Comparison of ENCODE assay signal across 9 cellular contexts in genomic region chr6:154447929-154448328, GRCh38.
DNase-seq lines count a peak whose midpoint lies in the region; ATAC-seq, FAIRE-seq and TF ChIP-seq lines count a peak whose summit lies in the region.
"Had no signal": no experiment of that assay in that cellular context is flagged by ENCODE, and none has a peak within 500 bp of the region (broad histone marks: within the 10 kb centered on the region; RNA-seq: fewer than 3 reads in every experiment).

No MANE protein-coding gene starts in this region.

- TF ChIP-seq EP300 in HepG2 (IDR thresholded peaks at IDR 0.05; ENCODE audit: low read depth in 2 of 2, low read length in 2 of 2), result no peak
- TF ChIP-seq EP300 in HepG2 (CRISPR knock-in tag; IDR thresholded peaks at IDR 0.05; ENCODE audit: borderline replicate concordance), result no peak
- peak; percentile 33 to 88; a peak in 2 of 4 replicates for TF ChIP-seq EP300 in SK-N-SH (IDR thresholded peaks at IDR 0.05; ENCODE audit: borderline replicate concordance in 1 of 2, low read depth in 1 of 2, low read length in 1 of 2)

- TF ChIP-seq POLR2A in right lobe of liver (IDR thresholded peaks at IDR 0.05) (no peak), HepG2 (IDR thresholded peaks at IDR 0.05; ENCODE audit: insufficient read depth in 1 of 2, low read depth in 2 of 2, low read length in 2 of 2) (no peak)

- H3K4me2 ChIP-seq in HepG2 (ENCODE audit: low read depth, low read length) (no peak overlapping the region), SK-N-SH (peak overlapping the region; percentile 54), hepatocyte (peak overlapping the region; percentile 42)

- CTCF ChIA-PET in HepG2 (lab: Yijun Ruan, JAX; ENCODE audit: low intra/inter-chr PET ratio, low total read pairs) (no interaction called here), SK-N-SH (lab: Yijun Ruan, JAX) (interaction anchor here (1.0 to 4.0 kb wide), 9 partner anchors 10 to 227 kb away, joined by 3 to 27 read pairs (median 5); partner anchors contain the start of gene CNKSR3)

- TF ChIP-seq RAD21 in HepG2 (CRISPR knock-in tag; IDR thresholded peaks at IDR 0.05) (no peak), SK-N-SH (IDR thresholded peaks at IDR 0.05; ENCODE audit: low read length) (peak; percentile 32; the same call in 1 of the 2 replicates)

- H3K79me2 ChIP-seq in HepG2 (ENCODE audit: insufficient read depth, low read length) (peaks cover 46% of the 10 kb centered on the region), SK-N-SH (ENCODE audit: insufficient read depth) (peaks cover 3% of the 10 kb centered on the region; the same call in 1 of the 2 replicates), hepatocyte (peaks cover 70% of the 10 kb centered on the region)

- H3K36me3 ChIP-seq in right lobe of liver (peaks cover 0 to 10% (median 0%) of the 10 kb centered on the region in 4 donors), HepG2 (replicated peaks in 1 of 2; ENCODE audit: control insufficient read depth in 1 of 2, insufficient read depth in 2 of 2, low read length in 2 of 2) (peaks cover 10 to 36% of the 10 kb centered on the region in 2 experiments), SK-N-SH (replicated peaks in 1 of 2; ENCODE audit: control insufficient read depth in 1 of 2, insufficient read depth in 2 of 2, low read length in 1 of 2) (no peaks in the 10 kb centered on the region), hepatocyte (replicated peaks; ENCODE audit: insufficient read depth, low read depth) (no peaks in the 10 kb centered on the region)

- H3K9me2 ChIP-seq in SK-N-SH, result no peaks in the 10 kb centered on the region
- H3K9me2 ChIP-seq in hepatocyte (replicated peaks; ENCODE audit: insufficient read depth), result no peaks in the 10 kb centered on the region

- H3K27ac ChIP-seq in right lobe of liver (no peak overlapping the region), HepG2 (ENCODE audit: extremely low read length, insufficient read depth, low read length) (no peak overlapping the region), SK-N-SH (ENCODE audit: low read depth in 2 of 2, low read length in 1 of 2) (peak overlapping the region; percentile 89 to 99), hepatocyte (peak overlapping the region; percentile 36)

- ATAC-seq in right lobe of liver (peak in 3 of 4 donors; percentile 16 to 46 (median 18)), HepG2 (no peak), HG02642 (IDR thresholded peaks at IDR 0.05; ENCODE audit: poor library complexity, unreplicated experiment) (no peak)

- WGBS in right lobe of liver (ENCODE audit: insufficient coverage, low coverage, low lambda C conversion rate, missing lambda C conversion rate), result 49% methylated on average over 2 of the region's 2 CpGs
- 97% methylated on average over 2 of the region's 2 CpGs for WGBS in HepG2 (ENCODE audit: low lambda C conversion rate)
- WGBS in SK-N-SH (ENCODE audit: low lambda C conversion rate), result 22% methylated on average over 2 of the region's 2 CpGs
- WGBS in hepatocyte (ENCODE audit: low lambda C conversion rate, missing lambda C conversion rate), result 67% methylated on average over 2 of the region's 2 CpGs

- FAIRE-seq in HepG2 (lab: Jason Lieb, UNC), result no peak

- H3K27me3 ChIP-seq in right lobe of liver (no peaks in the 10 kb centered on the region), HepG2 (ENCODE audit: control insufficient read depth in 1 of 2, insufficient read depth in 2 of 2, low read length in 2 of 2) (no peaks in the 10 kb centered on the region), SK-N-SH (ENCODE audit: insufficient read depth) (no peaks in the 10 kb centered on the region), hepatocyte (no peaks in the 10 kb centered on the region)

- TF ChIP-seq CTCF in right lobe of liver (IDR thresholded peaks at IDR 0.05) (no peak), HepG2 (CRISPR knock-in tag; IDR thresholded peaks at IDR 0.05) (no peak), SK-N-SH (IDR thresholded peaks at IDR 0.05) (no peak), hepatocyte (IDR thresholded peaks at IDR 0.05; ENCODE audit: poor library complexity) (no peak)

- DNase-seq in right lobe of liver, result no peak
- no peak for DNase-seq in HepG2 (ENCODE audit: low spot score)
- peak; percentile 77 for DNase-seq in SK-N-SH
- DNase-seq in hepatocyte (ENCODE audit: low spot score), result peak; percentile 32
- no peak for DNase-seq in central memory CD4-positive, alpha-beta T cell
- no peak for DNase-seq in COR-L47 (lab: John Stamatoyannopoulos, UW)
- no peak for DNase-seq in NOMO-1 treated with DMSO at 0.1 percent for 48 hours (lab: John Stamatoyannopoulos, UW; ENCODE audit: unreplicated experiment)
- DNase-seq: cortex of kidney had no signal

- H2AFZ ChIP-seq in HepG2 (ENCODE audit: low read length) (no peak overlapping the region), SK-N-SH (ENCODE audit: low read depth) (peak overlapping the region; percentile 78), hepatocyte (no peak overlapping the region)

- H3K4me1 ChIP-seq in right lobe of liver, result peaks cover 0 to 27% (median 12%) of the 10 kb centered on the region in 4 donors
- H3K4me1 ChIP-seq in HepG2 (ENCODE audit: insufficient read depth, low read length), result peaks cover 11% of the 10 kb centered on the region
- peaks cover 23 to 41% of the 10 kb centered on the region in 2 experiments; a peak in 3 of 4 replicates for H3K4me1 ChIP-seq in SK-N-SH (ENCODE audit: control insufficient read depth in 1 of 2, insufficient read depth in 2 of 2, low read depth in 1 of 2, low read length in 1 of 2)
- H3K4me1 ChIP-seq in hepatocyte (ENCODE audit: insufficient read depth), result peaks cover 11% of the 10 kb centered on the region

- peaks cover 16% of the 10 kb centered on the region for H3F3A ChIP-seq in SK-N-SH (replicated peaks; ENCODE audit: insufficient read depth)

- H3K4me3 ChIP-seq in right lobe of liver (no peak overlapping the region), HepG2 (replicated peaks in 1 of 3; ENCODE audit: insufficient read depth in 1 of 3, low read depth in 2 of 3, low read length in 3 of 3) (no peak overlapping the region), SK-N-SH (ENCODE audit: low read depth in 2 of 2, low read length in 1 of 2) (peak overlapping the region; percentile 18 to 33; a peak in 3 of 4 replicates), hepatocyte (no peak overlapping the region)

- no peaks in the 10 kb centered on the region for H4K20me1 ChIP-seq in HepG2 (ENCODE audit: insufficient read depth, low read length)
- H4K20me1 ChIP-seq in SK-N-SH (ENCODE audit: insufficient read depth), result no peaks in the 10 kb centered on the region
- peaks cover 5% of the 10 kb centered on the region for H4K20me1 ChIP-seq in hepatocyte (ENCODE audit: insufficient read depth, poor library complexity, severe bottlenecking)

- intact Hi-C loops in right lobe of liver (cut with DNase I), result no loop called here
- intact Hi-C loops in HepG2 (cut with micrococcal nuclease; ENCODE audit: unreplicated experiment), result no loop called here

- POLR2A ChIA-PET in HepG2 (lab: Yijun Ruan, JAX), result interaction anchor here (1.6 kb wide), 1 partner anchor 12 kb away, joined by 4 read pairs; no protein-coding TSS in a partner anchor
- POLR2A ChIA-PET in SK-N-SH (lab: Yijun Ruan, JAX), result interaction anchor here (0.7 to 2.1 kb wide), 9 partner anchors 8 to 63 kb away, joined by 3 to 7 read pairs (median 3); partner anchors contain the start of gene CNKSR3

- no peaks in the 10 kb centered on the region for H3K9me3 ChIP-seq in right lobe of liver
- no peaks in the 10 kb centered on the region for H3K9me3 ChIP-seq in HepG2 (ENCODE audit: low read length)
- no peaks in the 10 kb centered on the region for H3K9me3 ChIP-seq in SK-N-SH
- no peaks in the 10 kb centered on the region for H3K9me3 ChIP-seq in hepatocyte (ENCODE audit: low read depth)

- BruUV-seq in HepG2 (replicated peaks; lab: Mats Ljungman, UMichigan), result no TSS peak

- in situ Hi-C loops in HepG2 (cut with HindIII; ENCODE audit: extremely low pct_ligation_motif_present, low pct_unique_long_range_greater_than_20kb), result no loop called here

- H3K9ac ChIP-seq in HepG2 (ENCODE audit: insufficient read depth, low read depth, low read length), result no peak overlapping the region
- peak overlapping the region; percentile 58; the same call in 1 of the 2 replicates for H3K9ac ChIP-seq in SK-N-SH

TF ChIP-seq in HepG2, 621 proteins besides CTCF, POLR2A, EP300 and RAD21 (continues in another document):
- TF ChIP-seq NONO (IDR thresholded peaks at IDR 0.05) (no peak), NONO (CRISPR knock-in tag; conservative IDR thresholded peaks at IDR 0.05) (no peak), MXD4 (CRISPR knock-in tag; IDR thresholded peaks at IDR 0.05) (no peak), U2AF1 (optimal IDR thresholded peaks at IDR 0.05; ENCODE audit: low read depth, low read length) (no peak)

TF ChIP-seq in SK-N-SH, 30 proteins besides CTCF, POLR2A, EP300 and RAD21 (continues in another document):
- no peak for TF ChIP-seq MXI1 (IDR thresholded peaks at IDR 0.05; ENCODE audit: low read depth, low read length)
- TF ChIP-seq PBX3 (IDR thresholded peaks at IDR 0.05), result peak; percentile 16; the same call in 1 of the 2 replicates
- TF ChIP-seq ZBTB33 (IDR thresholded peaks at IDR 0.05; ENCODE audit: borderline replicate concordance, low read depth), result no peak
- no peak for TF ChIP-seq YY1 (IDR thresholded peaks at IDR 0.05; ENCODE audit: low read depth)
- TF ChIP-seq SIN3A (IDR thresholded peaks at IDR 0.05; ENCODE audit: borderline replicate concordance, low read depth, low read length), result no peak
- no peak for TF ChIP-seq GABPA (IDR thresholded peaks at IDR 0.05; ENCODE audit: low read depth)

Comparison
In these comparisons a context has a peak if more than half of its experiments do, and no peak if none do; other contexts are left out.
1. ATAC-seq: peak in right lobe of liver (3 of 4); none in HepG2 (single experiment) and HG02642 (single experiment).
2. DNase-seq: peak in SK-N-SH (single experiment) and hepatocyte (single experiment); none in right lobe of liver (0 of 3), HepG2 (single experiment), central memory CD4-positive, alpha-beta T cell (single experiment), COR-L47 (single experiment) and NOMO-1 treated with DMSO at 0.1 percent for 48 hours (single experiment).
3. H3K27ac ChIP-seq: peak in SK-N-SH (2 of 2) and hepatocyte (single experiment); none in right lobe of liver (0 of 3) and HepG2 (single experiment).
4. H3K4me3 ChIP-seq: peak in SK-N-SH (2 of 2); none in right lobe of liver (0 of 3), HepG2 (0 of 3) and hepatocyte (single experiment).